In genomic region chr6:42050011-42050896, GRCh38 we compare ENCODE assay signal across 8 cellular contexts. TPM values are rescaled to one million over a fixed set of nuclear protein-coding genes. Genes with fewer than 3 reads are reported as not detected.
DNase-seq lines count a peak whose midpoint lies in the region; ATAC-seq, FAIRE-seq and TF ChIP-seq lines count a peak whose summit lies in the region.

TSS of gene TAF8 (plus strand) at chr6:42050524. CDS start at chr6:42050542, 18 bp downstream.

- FAIRE-seq in HepG2 (lab: Jason Lieb, UNC): peak; percentile 95

- H3K9me3 ChIP-seq in HepG2 (ENCODE audit: low read length): no peaks in the 10 kb centered on the region

- WGBS in HepG2 (ENCODE audit: low lambda C conversion rate): 32% methylated on average over 63 of the region's 71 CpGs

- peaks cover 10% of the 10 kb centered on the region for H3K79me2 ChIP-seq in HepG2 (ENCODE audit: insufficient read depth, low read length)

- CTCF ChIA-PET in HepG2 (lab: Yijun Ruan, JAX; ENCODE audit: low intra/inter-chr PET ratio, low total read pairs): no interaction called here

- no peaks in the 10 kb centered on the region; a peak in 2 of 5 replicates for H3K27me3 ChIP-seq in HepG2 (ENCODE audit: control insufficient read depth in 1 of 2, insufficient read depth in 2 of 2, low read length in 2 of 2)

- H3K4me2 ChIP-seq in HepG2 (ENCODE audit: low read depth, low read length): peak within 1 kb of the TSS; percentile 97

- H3K4me1 ChIP-seq in HepG2 (ENCODE audit: insufficient read depth, low read length): peaks cover 55% of the 10 kb centered on the region

- ATAC-seq in GM19395 (IDR thresholded peaks at IDR 0.05; ENCODE audit: unreplicated experiment) (peak; percentile 77), HG03558 (IDR thresholded peaks at IDR 0.05; ENCODE audit: extremely low read depth, unreplicated experiment) (peak; percentile 58), HepG2 (peak; percentile 90)

- POLR2A ChIA-PET in HepG2 (lab: Yijun Ruan, JAX): interaction anchor here (0.6 to 4.9 kb wide), 32 partner anchors 11 to 1132 kb away, joined by 3 to 46 read pairs (median 4); partner anchors contain the start of genes BYSL, CCND3, CUL9 and FRS3

- H3K27ac ChIP-seq in C4-2B: peak within 1 kb of the TSS; percentile 80
- H3K27ac ChIP-seq in HepG2 (ENCODE audit: extremely low read length, insufficient read depth, low read length): peak within 1 kb of the TSS; percentile 96

- peak; percentile 91 to 100 for TF ChIP-seq POLR2A in HepG2 (IDR thresholded peaks at IDR 0.05; ENCODE audit: insufficient read depth in 1 of 2, low read depth in 2 of 2, low read length in 2 of 2)

- no peak for TF ChIP-seq CTCF in C4-2B (conservative IDR thresholded peaks at IDR 0.05)
- TF ChIP-seq CTCF in HepG2 (CRISPR knock-in tag; IDR thresholded peaks at IDR 0.05): peak; percentile 29; the same call in 1 of the 2 replicates

- TF ChIP-seq EP300 in HepG2 (IDR thresholded peaks at IDR 0.05; ENCODE audit: low read depth in 2 of 2, low read length in 2 of 2) (peak in 1 of 2 experiments; percentile 82; a peak in 1 of 4 replicates), HepG2 (CRISPR knock-in tag; IDR thresholded peaks at IDR 0.05; ENCODE audit: borderline replicate concordance) (no peak; the same call in 1 of the 2 replicates)

- H4K20me1 ChIP-seq in HepG2 (ENCODE audit: insufficient read depth, low read length): no peaks in the 10 kb centered on the region

- in situ Hi-C loops in HepG2 (cut with HindIII; ENCODE audit: extremely low pct_ligation_motif_present, low pct_unique_long_range_greater_than_20kb): no loop called here

- peak within 1 kb of the TSS; percentile 68 to 100 (median 99) for H3K4me3 ChIP-seq in HepG2 (replicated peaks in 1 of 3; ENCODE audit: insufficient read depth in 1 of 3, low read depth in 2 of 3, low read length in 3 of 3)

- intact Hi-C loops in HepG2 (cut with micrococcal nuclease; ENCODE audit: unreplicated experiment): no loop called here

- TSS peak; percentile 60 for BruUV-seq in HepG2 (replicated peaks; lab: Mats Ljungman, UMichigan)

- peak; percentile 57 for TF ChIP-seq RAD21 in HepG2 (CRISPR knock-in tag; IDR thresholded peaks at IDR 0.05)

- peak within 1 kb of the TSS; percentile 98 for H2AFZ ChIP-seq in HepG2 (ENCODE audit: low read length)

- DNase-seq in NCI-H748 treated with DMSO at 0.1 percent for 48 hours (lab: John Stamatoyannopoulos, UW) (peak; percentile 84), dermis blood vessel endothelial cell (peak; percentile 94), HepG2 (ENCODE audit: low spot score) (peak; percentile 94)
- DNase-seq in activated CD4-positive, alpha-beta T cell treated with anti-CD3 and anti-CD28 coated beads, Interleukin-2, amount 50 U/mL, for 24 hours (ENCODE audit: low read depth in 1 of 2, low spot score in 1 of 2): peak; percentile 79 to 86
- DNase-seq in stimulated activated CD4-positive, alpha-beta T cell treated with anti-CD3 and anti-CD28 coated beads, Interleukin-4, amount 100 ng/mL, for 1 hour: peak; percentile 87

- H3K36me3 ChIP-seq in HepG2 (replicated peaks in 1 of 2; ENCODE audit: control insufficient read depth in 1 of 2, insufficient read depth in 2 of 2, low read length in 2 of 2): peaks cover 6 to 27% of the 10 kb centered on the region in 2 experiments; a peak in 3 of 5 replicates

- peak within 1 kb of the TSS; percentile 98 for H3K9ac ChIP-seq in HepG2 (ENCODE audit: insufficient read depth, low read depth, low read length)

TF ChIP-seq in HepG2, 621 proteins besides CTCF, POLR2A, EP300 and RAD21 (continues in another document):
- TF ChIP-seq KLF9 (CRISPR knock-in tag; IDR thresholded peaks at IDR 0.05; ENCODE audit: low read depth) (no peak), ZMAT5 (CRISPR knock-in tag; IDR thresholded peaks at IDR 0.05; ENCODE audit: borderline replicate concordance, low read depth) (0 out of 2 replicates have a peak, but pooled peaks have one; percentile 50), MIXL1 (CRISPR knock-in tag; IDR thresholded peaks at IDR 0.05) (no peak), ZFYVE20 (CRISPR knock-in tag; IDR thresholded peaks at IDR 0.05; ENCODE audit: borderline replicate concordance, low read depth) (0 out of 2 replicates have a peak, but pooled peaks have one; percentile 35), ZBTB21 (CRISPR knock-in tag; IDR thresholded peaks at IDR 0.05) (0 out of 2 replicates have a peak, but pooled peaks have one; percentile 22), ZBTB43 (CRISPR knock-in tag; conservative IDR thresholded peaks at IDR 0.05) (no peak; the same call in 1 of the 2 replicates), FOXP4 (CRISPR knock-in tag; IDR thresholded peaks at IDR 0.05) (no peak), PREB (CRISPR knock-in tag; IDR thresholded peaks at IDR 0.05) (no peak), ZNF225 (CRISPR knock-in tag; IDR thresholded peaks at IDR 0.05) (peak; percentile 86; the same call in 1 of the 2 replicates), ZNF761 (CRISPR knock-in tag; conservative IDR thresholded peaks at IDR 0.05) (peak; percentile 79; the same call in 1 of the 2 replicates), ZNF564 (CRISPR knock-in tag; IDR thresholded peaks at IDR 0.05) (0 out of 2 replicates have a peak, but pooled peaks have one; percentile 66), SAFB2 (CRISPR knock-in tag; IDR thresholded peaks at IDR 0.05; ENCODE audit: borderline replicate concordance, low read depth) (no peak; the same call in 1 of the 2 replicates), NCOA2 (CRISPR knock-in tag; IDR thresholded peaks at IDR 0.05) (peak; percentile 11; the same call in 1 of the 2 replicates), NFE2 (CRISPR knock-in tag; IDR thresholded peaks at IDR 0.05) (no peak), ZNF615 (CRISPR knock-in tag; IDR thresholded peaks at IDR 0.05; ENCODE audit: borderline replicate concordance) (no peak)

RNA-seq across cellular contexts. Expression of gene TAF8, which starts in this region (rescaled TPM):
- total RNA-seq in dermis blood vessel endothelial cell: 19.1 and 20.3 TPM in 2 replicates
- 20.2 and 25.2 TPM in 2 replicates for total RNA-seq in HepG2 (2016; rRNA removed; fragmentation: Illumina TruSeq; extraction: Trizol)
- total RNA-seq in HepG2 (2016; cell fraction: cytosol; rRNA removed; fragmentation: Illumina TruSeq; extraction: Trizol; ENCODE audit: low read depth): 5.3 and 5.6 TPM in 2 replicates
- total RNA-seq in HepG2 (2016; cell fraction: insoluble cytoplasmic fraction; rRNA removed; fragmentation: Illumina TruSeq; extraction: Trizol): 18.4 and 26.1 TPM in 2 replicates
- total RNA-seq in HepG2 (2016; cell fraction: membrane; rRNA removed; fragmentation: Illumina TruSeq; extraction: Trizol): 7.7 and 11.1 TPM in 2 replicates
- total RNA-seq in HepG2 (2016; cell fraction: nucleus; rRNA removed; fragmentation: Illumina TruSeq; extraction: Trizol): 25.6 and 26.1 TPM in 2 replicates
- 23.8 and 25.8 TPM in 2 replicates for polyA plus RNA-seq in HepG2 (2011; rRNA removed)
- 14.5 and 19.7 TPM in 2 replicates for polyA plus RNA-seq in HepG2 (2011; cell fraction: cytosol; rRNA removed)
- 30.8 and 36.5 TPM in 2 replicates for polyA plus RNA-seq in HepG2 (2011; cell fraction: nucleus; rRNA removed)
- polyA plus RNA-seq in HepG2 (2012): 8.9 and 11.5 TPM in 2 replicates
- 2.2 and 2.4 TPM in 2 replicates for polyA plus RNA-seq in HepG2 (2016; cell fraction: cytosol; fragmentation: Illumina TruSeq; extraction: Trizol; ENCODE audit: low read depth)
- 11.5 and 15.5 TPM in 2 replicates for polyA plus RNA-seq in HepG2 (2016; cell fraction: insoluble cytoplasmic fraction; fragmentation: Illumina TruSeq; extraction: Trizol; ENCODE audit: low read depth)
- 2.5 and 3.1 TPM in 2 replicates for polyA plus RNA-seq in HepG2 (2016; cell fraction: membrane; fragmentation: Illumina TruSeq; extraction: Trizol; ENCODE audit: low read depth)
- polyA plus RNA-seq in HepG2 (2016; cell fraction: nucleus; fragmentation: Illumina TruSeq; extraction: Trizol; ENCODE audit: insufficient read depth, low read depth): 23.7 and 26.1 TPM in 2 replicates
- polyA minus RNA-seq in HepG2 (2011; rRNA and poly(A)+ RNA removed; ENCODE audit: low replicate concordance): 73.6 and 87.5 TPM in 2 replicates
- 12.6 and 13.8 TPM in 2 replicates for polyA minus RNA-seq in HepG2 (2011; cell fraction: cytosol; rRNA and poly(A)+ RNA removed)
- polyA minus RNA-seq in HepG2 (2011; cell fraction: nucleus; rRNA and poly(A)+ RNA removed): 74.5 and 84.5 TPM in 2 replicates

Comparison
In these comparisons a context has a peak if more than half of its experiments do, and no peak if none do; other contexts are left out.
1. Peak in every context shown above with its lines: DNase-seq, ATAC-seq, H3K4me3 ChIP-seq and H3K27ac ChIP-seq.